ENCODE assay signal across 1 cellular context in the genomic region with DNA sequence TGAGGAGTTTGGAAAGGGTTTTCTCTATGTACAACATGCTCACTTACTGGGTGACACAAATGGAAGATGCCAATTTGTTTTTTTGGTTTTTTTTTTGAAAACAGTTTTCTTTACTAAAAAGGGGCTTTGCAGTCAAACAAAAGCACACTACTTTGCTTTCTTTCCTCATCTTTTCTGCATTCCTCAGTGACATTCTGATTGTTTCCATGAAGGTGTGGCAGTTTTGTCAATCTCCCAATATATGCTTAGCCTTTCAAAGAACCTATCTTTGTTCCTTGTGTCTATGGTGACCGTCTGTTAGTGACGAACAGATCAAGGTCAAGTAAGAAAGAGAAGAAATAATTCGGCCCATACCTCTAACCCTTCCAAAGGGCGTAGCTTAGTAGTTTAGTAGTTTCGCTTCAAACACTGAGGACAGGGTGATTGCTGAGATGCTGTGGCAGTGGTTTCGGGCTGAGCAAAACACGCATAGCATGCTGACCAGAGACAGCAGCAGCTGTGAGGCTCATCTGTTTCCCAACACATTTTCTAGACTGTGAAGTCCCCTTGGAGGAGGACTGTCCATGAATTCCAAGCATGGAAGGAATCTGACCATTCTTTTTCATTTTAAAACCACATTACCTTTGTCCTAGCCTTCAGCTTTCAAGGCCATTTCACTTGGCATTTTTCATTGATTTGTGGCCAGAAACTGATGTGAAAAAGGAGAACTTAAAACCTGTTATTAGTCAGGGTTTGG.
A peak's percentile ranks its signal among the peaks of the same experiment; 100 is the strongest.
TF ChIP-seq lines count a peak whose summit lies in the region.

No MANE protein-coding gene starts in this region.

TF ChIP-seq in IMR-90, 13 proteins besides CTCF, POLR2A, EP300 and RAD21:
- no peak for TF ChIP-seq FOS (IDR thresholded peaks at IDR 0.05; ENCODE audit: low read depth, low read length)
- TF ChIP-seq MAFK (IDR thresholded peaks at IDR 0.05; ENCODE audit: low read depth, low read length) = no peak
- TF ChIP-seq, protein P1, sequence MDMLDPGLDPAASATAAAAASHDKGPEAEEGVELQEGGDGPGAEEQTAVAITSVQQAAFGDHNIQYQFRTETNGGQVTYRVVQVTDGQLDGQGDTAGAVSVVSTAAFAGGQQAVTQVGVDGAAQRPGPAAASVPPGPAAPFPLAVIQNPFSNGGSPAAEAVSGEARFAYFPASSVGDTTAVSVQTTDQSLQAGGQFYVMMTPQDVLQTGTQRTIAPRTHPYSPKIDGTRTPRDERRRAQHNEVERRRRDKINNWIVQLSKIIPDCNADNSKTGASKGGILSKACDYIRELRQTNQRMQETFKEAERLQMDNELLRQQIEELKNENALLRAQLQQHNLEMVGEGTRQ (IDR thresholded peaks at IDR 0.05; ENCODE audit: low read depth, low read length) = no peak
- peak; percentile 23; the same call in 1 of the 2 replicates for TF ChIP-seq CEBPB (IDR thresholded peaks at IDR 0.05; ENCODE audit: low read depth, low read length)
- no peak for TF ChIP-seq BHLHE40 (IDR thresholded peaks at IDR 0.05; ENCODE audit: low read depth, low read length)
- TF ChIP-seq NFE2L2 (IDR thresholded peaks at IDR 0.05; ENCODE audit: low read depth, low read length) = no peak
- TF ChIP-seq RCOR1 (IDR thresholded peaks at IDR 0.05; ENCODE audit: insufficient replicate concordance, low read length) = no peak
- no peak for TF ChIP-seq MAZ (IDR thresholded peaks at IDR 0.05; ENCODE audit: borderline replicate concordance, low read depth, low read length)
